In genomic region chr13:95546919-95547318, GRCh38 we compare ENCODE assay signal across 3 cellular contexts.
TF ChIP-seq lines count a peak whose summit lies in the region.

No MANE protein-coding gene starts in this region.

TF ChIP-seq in GM23338, 12 proteins besides CTCF, POLR2A, EP300 and RAD21 (continued from another document and continues in another):
- no peak for TF ChIP-seq ETS1 (IDR thresholded peaks at IDR 0.05)
- TF ChIP-seq ZNF114 (CRISPR knock-in tag; IDR thresholded peaks at IDR 0.05): no peak
- no peak for TF ChIP-seq REST (IDR thresholded peaks at IDR 0.05; ENCODE audit: unreplicated experiment)
- TF ChIP-seq EZH2 (IDR thresholded peaks at IDR 0.05; ENCODE audit: low read depth, unreplicated experiment): no peak
- TF ChIP-seq ZNF331 (CRISPR knock-in tag; IDR thresholded peaks at IDR 0.05; ENCODE audit: low read depth): no peak
- TF ChIP-seq STAT1 (IDR thresholded peaks at IDR 0.05; ENCODE audit: unreplicated experiment): no peak
- no peak for TF ChIP-seq CREB1 (CRISPR knock-in tag; IDR thresholded peaks at IDR 0.05; ENCODE audit: low read depth)

TF ChIP-seq in HEK293T, 16 proteins besides CTCF, POLR2A, EP300 and RAD21 (continued from another document):
- TF ChIP-seq PKNOX1 (IDR thresholded peaks at IDR 0.05) (no peak), BHLHE40 (IDR thresholded peaks at IDR 0.05; ENCODE audit: borderline replicate concordance) (no peak), CTBP1 (IDR thresholded peaks at IDR 0.05; ENCODE audit: borderline replicate concordance) (no peak), ZNF384 (IDR thresholded peaks at IDR 0.05) (0 out of 2 replicates have a peak, but pooled peaks have one; percentile 19), ARNT (IDR thresholded peaks at IDR 0.05) (no peak), FOXA1 (IDR thresholded peaks at IDR 0.05) (no peak), L3MBTL2 (conservative IDR thresholded peaks at IDR 0.05) (no peak), FOXK2 (IDR thresholded peaks at IDR 0.05) (no peak)

TF ChIP-seq in H1, 55 proteins besides CTCF, POLR2A, EP300 and RAD21 (continued from another document):
- TF ChIP-seq RXRA (IDR thresholded peaks at IDR 0.05; ENCODE audit: insufficient read depth, low read depth, low read length) (no peak), HDAC2 (IDR thresholded peaks at IDR 0.05; ENCODE audit: borderline replicate concordance in 1 of 2, low read depth in 2 of 2, low read length in 2 of 2) (no peak), CREB1 (IDR thresholded peaks at IDR 0.05) (no peak)
